Comparison of ENCODE assay signal across 8 cellular contexts in the genomic region with DNA sequence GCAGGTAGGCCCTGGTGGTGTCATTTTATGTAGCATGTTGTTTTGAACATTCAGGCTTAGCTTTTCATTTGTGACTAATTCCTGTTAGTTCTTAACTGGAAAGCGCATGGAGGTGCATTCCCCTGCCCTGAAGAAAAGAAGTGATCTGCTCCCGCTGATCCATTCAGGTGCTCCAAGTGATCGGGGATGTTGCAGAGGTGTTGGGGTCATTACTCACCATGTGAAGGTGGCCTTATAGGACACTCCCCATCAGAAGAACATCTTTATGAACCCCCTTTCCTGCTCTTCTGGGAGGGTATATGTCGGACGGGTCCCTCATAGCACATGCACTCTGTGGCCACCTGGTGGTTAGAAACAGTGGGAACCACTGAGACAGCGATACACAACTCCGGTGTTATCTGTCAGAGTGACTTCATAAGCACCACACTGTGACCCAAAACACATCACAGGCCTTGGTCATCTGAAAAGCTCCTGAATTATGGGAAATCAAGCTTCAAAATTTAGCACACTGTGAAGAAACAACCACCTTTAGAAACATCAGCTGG.
DNase-seq lines count a peak whose midpoint lies in the region; ATAC-seq, FAIRE-seq and TF ChIP-seq lines count a peak whose summit lies in the region.
"Not testable (repeated sequence)": the region's sequence is repeated elsewhere in the genome, so short reads cannot be mapped to it uniquely, and the experiment has no call there.

No MANE protein-coding gene starts in this region.

- intact Hi-C loops in activated CD4-positive, alpha-beta T cell treated with anti-CD3 and anti-CD28 coated beads, Interleukin-2, amount 10 ng/mL, durations not matched to agents 24 days and 14 days (cut with micrococcal nuclease); GM12878 (cut with micrococcal nuclease; ENCODE audit: unreplicated experiment): not testable (repeated sequence)

- not testable (repeated sequence) for H3K79me2 ChIP-seq in OCI-LY1 (ENCODE audit: insufficient read depth, low read length); GM12878 (ENCODE audit: control insufficient read depth, insufficient read depth, low read length)

- not testable (repeated sequence) for H3K27me3 Mint-ChIP-seq in activated CD4-positive, alpha-beta T cell treated with anti-CD3 and anti-CD28 coated beads, Interleukin-2, amount 10 ng/mL, durations not matched to agents 24 days and 14 days; mesothelial cell of epicardium (ENCODE audit: low read depth)

- H3K4me3 Mint-ChIP-seq in activated CD4-positive, alpha-beta T cell treated with anti-CD3 and anti-CD28 coated beads, Interleukin-2, amount 10 ng/mL, durations not matched to agents 24 days and 14 days = peak overlapping the region; percentile 56
- not testable (repeated sequence) for H3K4me3 Mint-ChIP-seq in mesothelial cell of epicardium

- not testable (repeated sequence) for H3K9me3 Mint-ChIP-seq in activated CD4-positive, alpha-beta T cell treated with anti-CD3 and anti-CD28 coated beads, Interleukin-2, amount 10 ng/mL, durations not matched to agents 24 days and 14 days; mesothelial cell of epicardium

- not testable (repeated sequence) for H3K9me2 ChIP-seq in OCI-LY1 (ENCODE audit: low read depth, low read length)

- peak; percentile 81 for ATAC-seq in GM12878

- not testable (repeated sequence) for H3F3A ChIP-seq in OCI-LY1 (ENCODE audit: insufficient read depth, low read length)

- BruUV-seq in GM12878 (replicated peaks; lab: Mats Ljungman, UMichigan) = not testable (repeated sequence)

- POLR2A ChIA-PET in GM12878 (lab: Charles Lee) = not testable (repeated sequence)

- WGBS in GM12878 (ENCODE audit: insufficient coverage, insufficient replicate concordance, low lambda C conversion rate, missing lambda C conversion rate) = 37% methylated on average over 7 of the region's 7 CpGs

- H2AFZ ChIP-seq in OCI-LY1 (ENCODE audit: low read length); GM12878 (ENCODE audit: control insufficient read depth, low read depth, low read length): not testable (repeated sequence)

- not testable (repeated sequence) for H3K4me3 ChIP-seq in AG09309 (ENCODE audit: control insufficient read depth, low read depth, low read length); GM12875 (ENCODE audit: low read depth, low read length); OCI-LY1 (ENCODE audit: low read depth, low read length, poor library complexity, severe bottlenecking); GM12878; fibroblast of villous mesenchyme (ENCODE audit: low read depth, low read length)

- H3K27me3 ChIP-seq in OCI-LY1 (ENCODE audit: insufficient read depth, low read length); GM12878 (replicated peaks in 1 of 2; ENCODE audit: control insufficient read depth in 2 of 2, insufficient read depth in 2 of 2, low read length in 1 of 2): not testable (repeated sequence)

- SMC1A ChIA-PET in GM12878 (lab: Charles Lee; ENCODE audit: uncharacterized antibody, unreplicated experiment) = not testable (repeated sequence)

- TF ChIP-seq RAD21 in GM12878 (IDR thresholded peaks at IDR 0.05; ENCODE audit: insufficient read depth, low read depth, low read length) = not testable (repeated sequence)

- TF ChIP-seq POLR2A in GM12878 (IDR thresholded peaks at IDR 0.05; ENCODE audit: low read depth, low read length) = not testable (repeated sequence)

- H3K9me3 ChIP-seq in OCI-LY1 (ENCODE audit: low read length); GM12878 (replicated peaks; ENCODE audit: control insufficient read depth, insufficient read depth, low read length): not testable (repeated sequence)

- in situ Hi-C loops in GM12878 (cut with MboI) = not testable (repeated sequence)

- TF ChIP-seq EP300 in GM12878 (IDR thresholded peaks at IDR 0.05; ENCODE audit: borderline replicate concordance in 1 of 2, control insufficient read depth in 1 of 2, low read depth in 2 of 2, low read length in 2 of 2) = not testable (repeated sequence)

- H4K20me1 ChIP-seq in OCI-LY1 (ENCODE audit: insufficient read depth, low read length); GM12878 (ENCODE audit: control insufficient read depth, insufficient read depth): not testable (repeated sequence)

- not testable (repeated sequence) for DNase-seq in AG09309 (ENCODE audit: low read depth); GM12878 (ENCODE audit: low read depth, low spot score); mesothelial cell of epicardium (ENCODE audit: low spot score in 2 of 2, unreplicated experiment in 2 of 2)
- peak; percentile 77 for DNase-seq in activated CD4-positive, alpha-beta T cell treated with anti-CD3 and anti-CD28 coated beads, Interleukin-2, amount 10 ng/mL, durations not matched to agents 24 days and 14 days
- DNase-seq in fibroblast of villous mesenchyme (ENCODE audit: low read depth) = peak; percentile 7
- peak; percentile 43 for DNase-seq in stimulated activated CD4-positive, alpha-beta T cell treated with anti-CD3 and anti-CD28 coated beads, Interleukin-1b, Interleukin-23, amount 100 ng/mL, for 48 hours

- not testable (repeated sequence) for H3K36me3 Mint-ChIP-seq in activated CD4-positive, alpha-beta T cell treated with anti-CD3 and anti-CD28 coated beads, Interleukin-2, amount 10 ng/mL, durations not matched to agents 24 days and 14 days (ENCODE audit: low read depth); mesothelial cell of epicardium

- CTCF ChIA-PET in GM12878 (lab: Yijun Ruan, JAX) = not testable (repeated sequence)

- H3K9ac ChIP-seq in OCI-LY1 (ENCODE audit: low read length); GM12878 (ENCODE audit: control insufficient read depth, insufficient read depth, low read length): not testable (repeated sequence)

- peak overlapping the region; percentile 86 for H3K27ac Mint-ChIP-seq in activated CD4-positive, alpha-beta T cell treated with anti-CD3 and anti-CD28 coated beads, Interleukin-2, amount 10 ng/mL, durations not matched to agents 24 days and 14 days
- not testable (repeated sequence) for H3K27ac Mint-ChIP-seq in mesothelial cell of epicardium

- H3K27ac ChIP-seq in OCI-LY1 (ENCODE audit: low read depth, low read length, poor library complexity, severe bottlenecking); GM12878 (ENCODE audit: control insufficient read depth, insufficient read depth): not testable (repeated sequence)

- not testable (repeated sequence) for H3K4me2 ChIP-seq in OCI-LY1 (ENCODE audit: low read length); GM12878 (ENCODE audit: control insufficient read depth, insufficient read depth)

- peaks cover 22% of the 10 kb centered on the region for H3K4me1 Mint-ChIP-seq in activated CD4-positive, alpha-beta T cell treated with anti-CD3 and anti-CD28 coated beads, Interleukin-2, amount 10 ng/mL, durations not matched to agents 24 days and 14 days
- not testable (repeated sequence) for H3K4me1 Mint-ChIP-seq in mesothelial cell of epicardium

- FAIRE-seq in GM12878 (lab: Jason Lieb, UNC) = not testable (repeated sequence)

- not testable (repeated sequence) for H3K36me3 ChIP-seq in OCI-LY1 (ENCODE audit: insufficient read depth, low read length); GM12878 (ENCODE audit: control insufficient read depth in 2 of 2, insufficient read depth in 2 of 2, low read length in 1 of 2)

- RAD21 ChIA-PET in GM12878 (lab: Charles Lee; ENCODE audit: unreplicated experiment) = not testable (repeated sequence)

- H3K4me1 ChIP-seq in OCI-LY1 (ENCODE audit: insufficient read depth, low read length, severe bottlenecking); GM12878 (ENCODE audit: control insufficient read depth, insufficient read depth, low read length): not testable (repeated sequence)

- peak; percentile 34 for TF ChIP-seq CTCF in AG09309 (IDR thresholded peaks at IDR 0.05; ENCODE audit: control insufficient read depth, insufficient read depth, low read depth, low read length, missing control alignments)
- TF ChIP-seq CTCF in GM12875 (IDR thresholded peaks at IDR 0.05; ENCODE audit: borderline replicate concordance, insufficient read depth, low read depth, low read length) = 0 out of 2 replicates have a peak, but pooled peaks have one; percentile 27
- TF ChIP-seq CTCF in OCI-LY1 (IDR thresholded peaks at IDR 0.05; ENCODE audit: low read length) = peak; percentile 36; the same call in 1 of the 2 replicates
- TF ChIP-seq CTCF in GM12878 (IDR thresholded peaks at IDR 0.05 in 2 of 3, conservative IDR thresholded peaks at IDR 0.05 in 1 of 3; ENCODE audit: control insufficient read depth in 2 of 3, extremely low read depth in 1 of 3, insufficient read depth in 1 of 3, low read depth in 3 of 3, low read length in 3 of 3) = peak in 2 of 3 experiments; percentile 13 to 23; a peak in 2 of 6 replicates
- TF ChIP-seq CTCF in fibroblast of villous mesenchyme (IDR thresholded peaks at IDR 0.05; ENCODE audit: insufficient read depth, low read depth, low read length) = peak; percentile 48
- peak; percentile 56 for TF ChIP-seq CTCF in mesothelial cell of epicardium (IDR thresholded peaks at IDR 0.05; ENCODE audit: unreplicated experiment)
